In genomic region chr3:79361748-79362378, GRCh38 we compare ENCODE assay signal across 8 cellular contexts.
DNase-seq lines count a peak whose midpoint lies in the region; ATAC-seq, FAIRE-seq and TF ChIP-seq lines count a peak whose summit lies in the region.

No MANE protein-coding gene starts in this region.

- CTCF ChIA-PET in A673 (lab: Charles Lee): interaction anchor here (2.6 kb wide), 1 partner anchor 276 kb away, joined by 31 read pairs; no protein-coding TSS in a partner anchor

- no peak overlapping the region for H3K27ac ChIP-seq in A673 (ENCODE audit: low read depth, low read length, poor library complexity, severe bottlenecking)
- H3K27ac ChIP-seq in coronary artery: no peak overlapping the region

- H3K27ac Mint-ChIP-seq in nephron progenitor cell: no peak overlapping the region

- H3K27me3 Mint-ChIP-seq in nephron progenitor cell (ENCODE audit: low read depth, poor library complexity): no peaks in the 10 kb centered on the region

- no peak for FAIRE-seq in urothelium cell line (lab: Jason Lieb, UNC)

- H3K4me3 ChIP-seq in A673 (ENCODE audit: low read depth, low read length, poor library complexity, severe bottlenecking): no peak overlapping the region
- H3K4me3 ChIP-seq in GM12875 (ENCODE audit: low read depth, low read length): no peak overlapping the region
- H3K4me3 ChIP-seq in coronary artery: no peak overlapping the region

- TF ChIP-seq CTCF in A673 (conservative IDR thresholded peaks at IDR 0.05; ENCODE audit: low read depth, low read length): peak; percentile 81
- TF ChIP-seq CTCF in GM12875 (IDR thresholded peaks at IDR 0.05; ENCODE audit: borderline replicate concordance, insufficient read depth, low read depth, low read length): peak; percentile 56; the same call in 1 of the 2 replicates
- peak; percentile 57 for TF ChIP-seq CTCF in coronary artery (IDR thresholded peaks at IDR 0.05)
- peak; percentile 83 for TF ChIP-seq CTCF in nephron progenitor cell (IDR thresholded peaks at IDR 0.05)

- no peaks in the 10 kb centered on the region for H3K4me1 Mint-ChIP-seq in nephron progenitor cell

- BruUV-seq in A673 (replicated peaks; lab: Mats Ljungman, UMichigan): no TSS peak

- intact Hi-C loops in A673 (cut with micrococcal nuclease; ENCODE audit: unreplicated experiment): loop anchor here (1.0 to 10.0 kb wide), 3 partner anchors 133 to 703 kb away; no protein-coding TSS in a partner anchor

- no peaks in the 10 kb centered on the region for H3K27me3 ChIP-seq in A673 (replicated peaks; ENCODE audit: insufficient read depth, low read depth, low read length, poor library complexity)

- no peaks in the 10 kb centered on the region for H3K36me3 ChIP-seq in A673 (ENCODE audit: insufficient read depth, low read length, poor library complexity, severe bottlenecking)

- H3K36me3 Mint-ChIP-seq in nephron progenitor cell (ENCODE audit: low read depth): no peaks in the 10 kb centered on the region

- ATAC-seq in HG02970 (IDR thresholded peaks at IDR 0.05; ENCODE audit: low FRiP score, unreplicated experiment): peak; percentile 72

- peaks cover 4% of the 10 kb centered on the region for H3K4me1 ChIP-seq in A673 (ENCODE audit: insufficient read depth, low read length, poor library complexity, severe bottlenecking)

- DNase-seq in A673 (ENCODE audit: low spot score) (peak; percentile 58), NCI-H82 treated with DMSO at 0.1 percent for 48 hours (lab: John Stamatoyannopoulos, UW; ENCODE audit: unreplicated experiment) (peak; percentile 33), coronary artery (ENCODE audit: low spot score) (no peak), nephron progenitor cell (peak; percentile 16), urothelium cell line (ENCODE audit: low spot score) (no peak)
- no peak for DNase-seq in activated CD4-positive, alpha-beta T cell treated with anti-CD3 and anti-CD28 coated beads, Interleukin-2, amount 50 U/mL, for 48 hours

- H3K4me3 Mint-ChIP-seq in nephron progenitor cell: no peak overlapping the region

- no peaks in the 10 kb centered on the region for H3K9me3 ChIP-seq in A673 (ENCODE audit: low read depth, low read length, poor library complexity, severe bottlenecking)

- POLR2A ChIA-PET in A673 (lab: Charles Lee; ENCODE audit: low non-redundant PET): no interaction called here

- no peaks in the 10 kb centered on the region for H3K9me3 Mint-ChIP-seq in nephron progenitor cell

Comparison
In these comparisons a context has a peak if more than half of its experiments do, and no peak if none do; other contexts are left out.
1. DNase-seq: peak in A673 (single experiment), NCI-H82 treated with DMSO at 0.1 percent for 48 hours (single experiment) and nephron progenitor cell (single experiment); none in coronary artery (single experiment), urothelium cell line (single experiment) and activated CD4-positive, alpha-beta T cell treated with anti-CD3 and anti-CD28 coated beads, Interleukin-2, amount 50 U/mL, for 48 hours (0 of 2).
2. Peak in every context shown above with its lines, with median percentiles within 50 percentile points of each other: CTCF ChIP-seq.